20 cellular contexts compared by ENCODE assay signal in the genomic region with DNA sequence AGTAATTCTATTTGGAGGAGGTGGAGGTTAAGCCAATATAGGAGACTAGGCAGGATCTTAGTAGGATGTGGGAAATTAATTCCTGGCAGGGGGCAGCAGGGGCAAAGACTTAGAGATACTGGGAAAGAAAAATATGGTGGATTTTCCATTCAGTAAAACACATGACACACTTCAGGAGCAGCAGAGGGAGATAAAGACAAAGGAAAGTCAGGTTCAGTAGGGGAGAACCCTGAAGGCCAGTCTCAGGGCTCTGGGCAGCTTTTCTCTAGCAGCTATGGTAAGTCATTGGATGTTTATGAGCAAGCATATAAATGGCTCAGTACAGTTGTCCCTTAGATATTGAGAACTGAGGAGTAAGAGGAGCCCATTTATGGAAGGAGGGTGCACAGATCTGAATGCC.
"Had no signal": no experiment of that assay in that cellular context is flagged by ENCODE, and none has a peak within 500 bp of the region (broad histone marks: within the 10 kb centered on the region; RNA-seq: fewer than 3 reads in every experiment).

No MANE protein-coding gene starts in this region.

- H3K9me3 Mint-ChIP-seq: activated T-helper 17 cell treated with anti-CD3 and anti-CD28 coated beads, Interleukin-2, amount 50 U/mL, for 72 hours; central memory CD8-positive, alpha-beta T cell; naive thymus-derived CD4-positive, alpha-beta T cell; stimulated activated naive B cell treated with anti-CD40 and anti-IgM and Interleukin-4, amounts not matched to agents 10 μg/mL and 1 μg/mL and 100 μg/mL, for 72 hours; T-helper 2 cell treated with Interferon-gamma antibody and Interleukin-4, amounts not matched to agents 5 μg/mL and 100 μg/mL, for 36 hours had no signal

- H3K4me1 Mint-ChIP-seq: activated T-helper 17 cell treated with anti-CD3 and anti-CD28 coated beads, Interleukin-2, amount 50 U/mL, for 72 hours; central memory CD8-positive, alpha-beta T cell; naive thymus-derived CD4-positive, alpha-beta T cell; stimulated activated naive B cell treated with anti-CD40 and anti-IgM and Interleukin-4, amounts not matched to agents 10 μg/mL and 1 μg/mL and 100 μg/mL, for 72 hours had no signal

- H3K27ac ChIP-seq: brain microvascular endothelial cell, heart right ventricle, parathyroid adenoma, tibial artery, vagina had no signal

- H3K4me1 ChIP-seq: parathyroid adenoma, vagina had no signal

- H3K27me3 ChIP-seq: brain microvascular endothelial cell, heart right ventricle, tibial artery, vagina had no signal

- H3K4me3 Mint-ChIP-seq: activated T-helper 17 cell treated with anti-CD3 and anti-CD28 coated beads, Interleukin-2, amount 50 U/mL, for 72 hours; central memory CD8-positive, alpha-beta T cell; naive thymus-derived CD4-positive, alpha-beta T cell; stimulated activated naive B cell treated with anti-CD40 and anti-IgM and Interleukin-4, amounts not matched to agents 10 μg/mL and 1 μg/mL and 100 μg/mL, for 72 hours; T-helper 2 cell treated with Interferon-gamma antibody and Interleukin-4, amounts not matched to agents 5 μg/mL and 100 μg/mL, for 36 hours had no signal

- H3K9me3 ChIP-seq: heart right ventricle, mucosa of descending colon, tibial artery, vagina had no signal

- H3K4me3 ChIP-seq: heart right ventricle, mucosa of descending colon, tibial artery, vagina had no signal

- H3K36me3 Mint-ChIP-seq: stimulated activated naive B cell treated with anti-CD40 and anti-IgM and Interleukin-4, amounts not matched to agents 10 μg/mL and 1 μg/mL and 100 μg/mL, for 72 hours had no signal

- H3K27ac Mint-ChIP-seq: activated T-helper 17 cell treated with anti-CD3 and anti-CD28 coated beads, Interleukin-2, amount 50 U/mL, for 72 hours; naive thymus-derived CD4-positive, alpha-beta T cell; stimulated activated naive B cell treated with anti-CD40 and anti-IgM and Interleukin-4, amounts not matched to agents 10 μg/mL and 1 μg/mL and 100 μg/mL, for 72 hours; T-helper 2 cell treated with Interferon-gamma antibody and Interleukin-4, amounts not matched to agents 5 μg/mL and 100 μg/mL, for 36 hours had no signal

- ATAC-seq: activated T-helper 17 cell treated with anti-CD3 and anti-CD28 coated beads, Interleukin-2, amount 50 U/mL, for 72 hours; heart right ventricle; left colon; mucosa of descending colon; naive thymus-derived CD4-positive, alpha-beta T cell; stimulated activated naive B cell treated with anti-CD40 and anti-IgM and Interleukin-4, amounts not matched to agents 10 μg/mL and 1 μg/mL and 100 μg/mL, for 72 hours had no signal

- H3K27me3 Mint-ChIP-seq: activated T-helper 17 cell treated with anti-CD3 and anti-CD28 coated beads, Interleukin-2, amount 50 U/mL, for 72 hours; naive thymus-derived CD4-positive, alpha-beta T cell; stimulated activated naive B cell treated with anti-CD40 and anti-IgM and Interleukin-4, amounts not matched to agents 10 μg/mL and 1 μg/mL and 100 μg/mL, for 72 hours had no signal

- H3K36me3 ChIP-seq: brain microvascular endothelial cell, heart right ventricle, tibial artery, vagina had no signal

- H2AFZ ChIP-seq: parathyroid adenoma had no signal

- DNase-seq: activated CD4-positive, alpha-beta T cell treated with anti-CD3 and anti-CD28 coated beads, Interleukin-2, amount 50 U/mL, for 4 hours; activated CD4-positive, CD25-positive, alpha-beta regulatory T cell treated with anti-CD3 and anti-CD28 coated beads, Interleukin-2, amount 50 U/mL, for 72 hours; activated naive CD4-positive, alpha-beta T cell treated with Interleukin-2 at 50 U/mL for 16 hours; anterior cingulate cortex; brain microvascular endothelial cell; cortex of kidney; effector CD4-positive, alpha-beta T cell; heart right ventricle; left colon; mammary epithelial cell; mucosa of descending colon; naive thymus-derived CD4-positive, alpha-beta T cell; stimulated activated CD4-positive, alpha-beta T cell treated with anti-CD3 and anti-CD28 coated beads, Interleukin-4, amount 100 ng/mL, for 1 hour; stimulated activated naive B cell treated with anti-CD40 and anti-IgM and Interleukin-4, amounts not matched to agents 10 μg/mL and 1 μg/mL and 100 μg/mL, for 72 hours; tibial artery had no signal

- H3K79me2 ChIP-seq: parathyroid adenoma had no signal
